Comparison of ENCODE assay signal across 8 cellular contexts in the genomic region with DNA sequence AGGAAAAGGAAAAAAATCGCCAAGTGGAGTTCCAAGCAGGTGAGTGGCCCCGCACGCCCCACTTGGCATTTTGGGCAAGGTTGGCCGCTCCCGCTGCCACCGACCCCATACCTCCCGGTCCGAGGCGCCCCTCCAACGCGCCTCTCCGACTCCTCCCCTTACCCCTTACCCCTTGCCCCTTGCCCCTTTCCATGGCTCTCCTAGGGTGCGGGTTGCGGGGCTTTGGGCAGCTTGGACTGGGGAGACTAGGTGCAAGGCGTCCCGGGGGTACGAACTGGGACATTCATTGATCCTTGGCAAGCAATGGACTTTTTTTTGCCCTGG. TPM values are rescaled to one million over a fixed set of nuclear protein-coding genes. Genes with fewer than 3 reads are reported as not detected.
DNase-seq lines count a peak whose midpoint lies in the region; ATAC-seq and TF ChIP-seq lines count a peak whose summit lies in the region.

No MANE protein-coding gene starts in this region.

- H3K36me3 ChIP-seq in ectodermal cell (ENCODE audit: control insufficient read depth, insufficient read depth, low read length) (no peaks in the 10 kb centered on the region), muscle layer of duodenum (ENCODE audit: control insufficient read depth in 1 of 2, insufficient read depth in 2 of 2, low read length in 2 of 2) (no peaks in the 10 kb centered on the region), vagina (no peaks in the 10 kb centered on the region)

- H3K27me3 ChIP-seq in ectodermal cell (ENCODE audit: control insufficient read depth, insufficient read depth, low read length, poor library complexity, severe bottlenecking) (no peaks in the 10 kb centered on the region), muscle layer of duodenum (ENCODE audit: low read depth, low read length) (no peaks in the 10 kb centered on the region), vagina (no peaks in the 10 kb centered on the region)

- TF ChIP-seq POLR2A in vagina (IDR thresholded peaks at IDR 0.05) = no peak

- H3K9me3 ChIP-seq in ectodermal cell (ENCODE audit: control insufficient read depth, low read length) = no peaks in the 10 kb centered on the region
- no peaks in the 10 kb centered on the region for H3K9me3 ChIP-seq in muscle layer of duodenum (ENCODE audit: control insufficient read depth in 1 of 2, low read length in 2 of 2)
- no peaks in the 10 kb centered on the region for H3K9me3 ChIP-seq in vagina

- DNase-seq in left cardiac atrium (peak; percentile 20), Right ventricle myocardium inferior (ENCODE audit: missing footprints) (no peak), vagina (ENCODE audit: extremely low spot score in 2 of 2) (no peak), NCI-H2107 treated with DMSO at 0.1 percent for 48 hours (lab: John Stamatoyannopoulos, UW; ENCODE audit: unreplicated experiment) (no peak)
- DNase-seq in activated CD4-positive, alpha-beta T cell treated with anti-CD3 and anti-CD28 coated beads, Interleukin-2, amount 50 U/mL, for 4 hours = no peak
- no peak for DNase-seq in activated effector memory CD4-positive, alpha-beta T cell treated with anti-CD3 and anti-CD28 coated beads, Interleukin-2, amount 50 U/mL, for 16 hours

- H3K4me1 ChIP-seq in ectodermal cell (ENCODE audit: control insufficient read depth, insufficient read depth, low read length) (peaks cover 10% of the 10 kb centered on the region), muscle layer of duodenum (ENCODE audit: control insufficient read depth in 1 of 2, insufficient read depth in 2 of 2, low read length in 2 of 2) (peaks cover 0 to 3% of the 10 kb centered on the region in 2 donors), vagina (peaks cover 10% of the 10 kb centered on the region)

- ATAC-seq in left cardiac atrium = no peak
- no peak for ATAC-seq in Right ventricle myocardium inferior

- H3K27ac ChIP-seq in ectodermal cell (ENCODE audit: insufficient read depth, low read depth, low read length, poor library complexity, severe bottlenecking) = no peak overlapping the region
- peak overlapping the region; percentile 56 for H3K27ac ChIP-seq in muscle layer of duodenum (ENCODE audit: low read length)
- peak overlapping the region; percentile 92 for H3K27ac ChIP-seq in vagina

- 0 to 1% methylated on average over 10 to 17 of the region's 17 CpGs for WGBS in ectodermal cell, 2 experiments

- intact Hi-C loops in left cardiac atrium (cut with DNase I) = loop anchor here in 1 of 2 donors (5.0 kb wide), 1 partner anchor 115 kb away; no protein-coding TSS in a partner anchor
- intact Hi-C loops in Right ventricle myocardium inferior (cut with DNase I) = loop anchor here (5.0 to 10.0 kb wide), 2 partner anchors 40 to 127 kb away; no protein-coding TSS in a partner anchor
- intact Hi-C loops in vagina (cut with DNase I) = loop anchor here (10.0 kb wide), 1 partner anchor 113 kb away; no protein-coding TSS in a partner anchor

- peak overlapping the region; percentile 62 for H3K4me3 ChIP-seq in ectodermal cell (ENCODE audit: insufficient read depth, low read depth, low read length)
- H3K4me3 ChIP-seq in muscle layer of duodenum (ENCODE audit: low read depth in 1 of 2, low read length in 2 of 2) = peak overlapping the region; percentile 57 to 66
- H3K4me3 ChIP-seq in vagina = peak overlapping the region; percentile 44 to 55

- no peak for TF ChIP-seq CTCF in vagina (IDR thresholded peaks at IDR 0.05)

RNA-seq across cellular contexts. Expression of a gene that starts 0.7 kb away (rescaled TPM):
- total RNA-seq in left cardiac atrium (10 to 100 TPM in 1 of 2 donors, 1 to 10 TPM in 1; 9.1 to 12.3 TPM), Right ventricle myocardium inferior (8.2 TPM), vagina (6.9 TPM)
- polyA plus RNA-seq in ectodermal cell (2013, experiment 1 of 4) = 31.8 TPM
- 34.0 TPM for polyA plus RNA-seq in ectodermal cell (2013, experiment 2 of 4)
- polyA plus RNA-seq in ectodermal cell (2013, experiment 3 of 4) = 26.7 TPM
- polyA plus RNA-seq in ectodermal cell (2013, experiment 4 of 4) = 32.0 TPM
